8 cellular contexts compared by ENCODE assay signal in genomic region chr12:63821781-63822251, GRCh38. TPM values are rescaled to one million over a fixed set of nuclear protein-coding genes. Genes with fewer than 3 reads are reported as not detected.
DNase-seq lines count a peak whose midpoint lies in the region; ATAC-seq, FAIRE-seq and TF ChIP-seq lines count a peak whose summit lies in the region.

No MANE protein-coding gene starts in this region.

- peak overlapping the region; percentile 93 for H3K14ac ChIP-seq in IMR-90 (replicated peaks; ENCODE audit: low read depth, low read length)

- WGBS in IMR-90 (ENCODE audit: extremely low coverage in 2 of 2, insufficient read length in 1 of 2), 2 experiments: 22% methylated on average over 10 of the region's 38 CpGs; no CpG with 5 or more reads in 1 of the 2 experiments

- H3K23ac ChIP-seq in IMR-90 (ENCODE audit: low read depth, low read length): peak overlapping the region; percentile 85; the same call in 1 of the 2 replicates

- H4K20me1 ChIP-seq in IMR-90 (ENCODE audit: insufficient read depth, low read length) (no peaks in the 10 kb centered on the region), osteoblast (ENCODE audit: insufficient read depth, low read length) (no peaks in the 10 kb centered on the region)

- peaks cover 0 to 10% of the 10 kb centered on the region in 2 experiments; a peak in 2 of 4 replicates for H3K79me1 ChIP-seq in IMR-90 (ENCODE audit: low read depth in 1 of 2, low read length in 2 of 2)

- peak overlapping the region; percentile 87; the same call in 2 of the 3 replicates for H2BK15ac ChIP-seq in IMR-90 (ENCODE audit: low read depth, low read length)

- H3K27ac ChIP-seq in IMR-90 (ENCODE audit: insufficient read depth, low read length) (peak overlapping the region; percentile 83), epithelial cell of prostate (peak overlapping the region; percentile 6), osteoblast (ENCODE audit: low read depth, low read length) (peak overlapping the region; percentile 26)

- peak; percentile 72 for ATAC-seq in IMR-90 (ENCODE audit: low read depth)
- no peak for ATAC-seq in GM18511 (IDR thresholded peaks at IDR 0.05; ENCODE audit: unreplicated experiment)

- peaks cover 7% of the 10 kb centered on the region for H3K4me1 Mint-ChIP-seq in CD14-positive monocyte

- no peak for DNase-seq in CD14-positive monocyte (ENCODE audit: low spot score)
- peak; percentile 47 for DNase-seq in IMR-90
- no peak for DNase-seq in epithelial cell of prostate (ENCODE audit: low read depth, low spot score)
- DNase-seq in osteoblast (ENCODE audit: insufficient read length, low spot score, missing footprints): peak; percentile 69
- DNase-seq in middle frontal gyrus (ENCODE audit: extremely low spot score, low spot score): no peak
- no peak for DNase-seq in GM10248 (ENCODE audit: extremely low spot score)
- DNase-seq in HTR-8/SVneo (ENCODE audit: insufficient read length, low spot score): no peak

- CTCF ChIA-PET in IMR-90 (lab: Yijun Ruan, JAX): interaction anchor here (1.0 kb wide), 1 partner anchor 80 kb away, joined by 3 read pairs; no protein-coding TSS in a partner anchor
- CTCF ChIA-PET in GM10248 (lab: Yijun Ruan, JAX): no interaction called here

- peaks cover 5 to 16% (median 8%) of the 10 kb centered on the region in 3 donors for H3K27me3 Mint-ChIP-seq in CD14-positive monocyte (ENCODE audit: low read depth in 3 of 3)

- BruUV-seq in IMR-90 (replicated peaks; lab: Mats Ljungman, UMichigan): no TSS peak

- H3K4me3 ChIP-seq in IMR-90 (ENCODE audit: insufficient read depth, low read depth, low read length) (peak overlapping the region; percentile 49), osteoblast (ENCODE audit: insufficient read depth, low read length) (peak overlapping the region; percentile 72)

- H3K18ac ChIP-seq in IMR-90 (ENCODE audit: low read depth, low read length): peak overlapping the region; percentile 91

- H3K36me3 Mint-ChIP-seq in CD14-positive monocyte: no peaks in the 10 kb centered on the region

- H3K27ac Mint-ChIP-seq in CD14-positive monocyte: peak overlapping the region in 1 of 7 donors; percentile 57

- no peaks in the 10 kb centered on the region for H3K79me2 ChIP-seq in osteoblast (ENCODE audit: insufficient read depth, low read length)

- peak overlapping the region; percentile 93 for H2BK20ac ChIP-seq in IMR-90 (ENCODE audit: low read depth, low read length)

- peak overlapping the region; percentile 99 for H2BK120ac ChIP-seq in IMR-90 (ENCODE audit: low read depth, low read length)

- H3K4me2 ChIP-seq in IMR-90 (ENCODE audit: low read depth, low read length): peak overlapping the region; percentile 80
- peak overlapping the region; percentile 76 for H3K4me2 ChIP-seq in osteoblast (ENCODE audit: insufficient read depth, low read length)

- FAIRE-seq in HTR-8/SVneo (lab: Jason Lieb, UNC): no peak

- H4K8ac ChIP-seq in IMR-90 (ENCODE audit: low read depth in 2 of 2, low read length in 2 of 2): peak overlapping the region; percentile 82 to 97

- peak overlapping the region; percentile 48 for H3K9ac ChIP-seq in IMR-90 (ENCODE audit: low read depth, low read length)

- no peak for TF ChIP-seq CTCF in CD14-positive monocyte (IDR thresholded peaks at IDR 0.05)
- TF ChIP-seq CTCF in IMR-90 (conservative IDR thresholded peaks at IDR 0.05; ENCODE audit: low read depth, low read length): no peak
- TF ChIP-seq CTCF in osteoblast (IDR thresholded peaks at IDR 0.05; ENCODE audit: extremely low read depth, low read depth, low read length): no peak
- no peak for TF ChIP-seq CTCF in GM10248 (IDR thresholded peaks at IDR 0.05; ENCODE audit: control extremely low read depth, extremely low read depth, low read depth, missing control alignments)

- peak overlapping the region; percentile 98 for H3K4ac ChIP-seq in IMR-90 (ENCODE audit: low read depth, low read length)

- dilution Hi-C loops in IMR-90 (cut with HindIII; ENCODE audit: low sequenced_read_pairs, unreplicated experiment): no loop called here

- POLR2A ChIA-PET in IMR-90 (lab: Charles Lee; ENCODE audit: unreplicated experiment): no interaction called here
- POLR2A ChIA-PET in GM10248 (lab: Yijun Ruan, JAX): no interaction called here

- intact Hi-C loops in CD14-positive monocyte (cut with micrococcal nuclease): no loop called here
- intact Hi-C loops in IMR-90 (cut with micrococcal nuclease): loop anchor here (1.0 kb wide), 1 partner anchor 42 kb away; no protein-coding TSS in a partner anchor

- H3K9me3 Mint-ChIP-seq in CD14-positive monocyte: peaks cover 6 to 15% (median 10%) of the 10 kb centered on the region in 7 donors

- peaks cover 13% of the 10 kb centered on the region; the same call in 1 of the 2 replicates for H3K9me1 ChIP-seq in IMR-90 (ENCODE audit: insufficient read depth, low read length)

- H3K36me3 ChIP-seq in IMR-90 (ENCODE audit: control insufficient read depth, insufficient read depth, low read length) (no peaks in the 10 kb centered on the region), osteoblast (ENCODE audit: insufficient read depth, low read length) (no peaks in the 10 kb centered on the region)

- H3K27me3 ChIP-seq in IMR-90 (ENCODE audit: control insufficient read depth, insufficient read depth, low read length) (no peaks in the 10 kb centered on the region), osteoblast (ENCODE audit: insufficient read depth, low read length) (no peaks in the 10 kb centered on the region)

- H2BK5ac ChIP-seq in IMR-90 (ENCODE audit: low read depth, low read length, poor library complexity, severe bottlenecking): peak overlapping the region; percentile 94

- no peak for TF ChIP-seq RAD21 in IMR-90 (IDR thresholded peaks at IDR 0.05; ENCODE audit: low read length)

- H2AK9ac ChIP-seq in IMR-90 (replicated peaks; ENCODE audit: low read depth, low read length, poor library complexity): peak overlapping the region; percentile 96

- H3K4me3 Mint-ChIP-seq in CD14-positive monocyte: peak overlapping the region; percentile 78 to 89

- in situ Hi-C loops in IMR-90 (cut with MboI; ENCODE audit: low sequenced_read_pairs): no loop called here

- peaks cover 3% of the 10 kb centered on the region; the same call in 1 of the 2 replicates for H3K9me3 ChIP-seq in IMR-90 (ENCODE audit: control insufficient read depth, insufficient read depth, low read length)
- no peaks in the 10 kb centered on the region for H3K9me3 ChIP-seq in osteoblast (ENCODE audit: low read depth, low read length)

- peak overlapping the region; percentile 98 for H4K91ac ChIP-seq in IMR-90 (ENCODE audit: insufficient read depth, low read depth, low read length)

- H2AFZ ChIP-seq in IMR-90 (replicated peaks; ENCODE audit: low read length, poor library complexity) (peak overlapping the region; percentile 98), osteoblast (ENCODE audit: low read length) (peak overlapping the region; percentile 87)

- TF ChIP-seq POLR2A in IMR-90 (IDR thresholded peaks at IDR 0.05; ENCODE audit: low read depth, low read length): no peak

- H4K5ac ChIP-seq in IMR-90 (ENCODE audit: low read depth, low read length): peak overlapping the region; percentile 95

- H3K4me1 ChIP-seq in IMR-90 (ENCODE audit: control insufficient read depth, insufficient read depth, low read length): peaks cover 8% of the 10 kb centered on the region
- no peaks in the 10 kb centered on the region for H3K4me1 ChIP-seq in osteoblast (ENCODE audit: insufficient read depth, low read length)

- H2AK5ac ChIP-seq in IMR-90 (ENCODE audit: low read depth, low read length): peak overlapping the region; percentile 15; the same call in 1 of the 2 replicates

- H3K56ac ChIP-seq in IMR-90 (ENCODE audit: extremely low read depth, insufficient read depth, low read length): peak overlapping the region; percentile 41

TF ChIP-seq in IMR-90, 13 proteins besides CTCF, POLR2A, EP300 and RAD21 (continues in another document):
- TF ChIP-seq SMC3 (IDR thresholded peaks at IDR 0.05; ENCODE audit: low read depth, low read length) (no peak), FOS (IDR thresholded peaks at IDR 0.05; ENCODE audit: low read depth, low read length) (no peak), CEBPB (IDR thresholded peaks at IDR 0.05; ENCODE audit: low read depth, low read length) (no peak), USF2 (IDR thresholded peaks at IDR 0.05; ENCODE audit: low read depth, low read length) (no peak), NFE2L2 (IDR thresholded peaks at IDR 0.05; ENCODE audit: low read depth, low read length) (no peak), MAFK (IDR thresholded peaks at IDR 0.05; ENCODE audit: low read depth, low read length) (no peak), CHD1 (IDR thresholded peaks at IDR 0.05; ENCODE audit: low read depth, low read length) (no peak), MAZ (IDR thresholded peaks at IDR 0.05; ENCODE audit: borderline replicate concordance, low read depth, low read length) (no peak), BHLHE40 (IDR thresholded peaks at IDR 0.05; ENCODE audit: low read depth, low read length) (no peak)
- TF ChIP-seq, protein P1, sequence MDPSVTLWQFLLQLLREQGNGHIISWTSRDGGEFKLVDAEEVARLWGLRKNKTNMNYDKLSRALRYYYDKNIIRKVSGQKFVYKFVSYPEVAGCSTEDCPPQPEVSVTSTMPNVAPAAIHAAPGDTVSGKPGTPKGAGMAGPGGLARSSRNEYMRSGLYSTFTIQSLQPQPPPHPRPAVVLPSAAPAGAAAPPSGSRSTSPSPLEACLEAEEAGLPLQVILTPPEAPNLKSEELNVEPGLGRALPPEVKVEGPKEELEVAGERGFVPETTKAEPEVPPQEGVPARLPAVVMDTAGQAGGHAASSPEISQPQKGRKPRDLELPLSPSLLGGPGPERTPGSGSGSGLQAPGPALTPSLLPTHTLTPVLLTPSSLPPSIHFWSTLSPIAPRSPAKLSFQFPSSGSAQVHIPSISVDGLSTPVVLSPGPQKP (IDR thresholded peaks at IDR 0.05; ENCODE audit: borderline replicate concordance, low read depth, low read length): no peak

RNA-seq across cellular contexts. Expression of gene SRGAP1, which starts 22.7 kb away (rescaled TPM):
- polyA plus RNA-seq in CD14-positive monocyte: under 1 TPM; 0.05 to 0.07 TPM
- 10.0 and 14.4 TPM in 2 replicates for total RNA-seq in IMR-90 (2012; rRNA removed)
- 10.2 and 11.0 TPM in 2 replicates for polyA plus RNA-seq in IMR-90 (2012; rRNA removed)
- polyA plus RNA-seq in IMR-90 (2012; cell fraction: cytosol; rRNA removed): 3.7 and 5.3 TPM in 2 replicates
- polyA plus RNA-seq in IMR-90 (2012; cell fraction: nucleus; rRNA removed; ENCODE audit: low replicate concordance): 29.1 and 33.8 TPM in 2 replicates
- 24.8 and 26.1 TPM in 2 replicates for total RNA-seq in osteoblast

RNA-seq across cellular contexts. Expression of gene RXYLT1, which starts 42.1 kb away (rescaled TPM):
- polyA plus RNA-seq in CD14-positive monocyte (1 to 10 TPM; 6.5 TPM), IMR-90 (2012; rRNA removed) (8.8 and 9.5 TPM in 2 replicates)
- total RNA-seq in IMR-90 (2012; rRNA removed) (9.0 and 9.7 TPM in 2 replicates), osteoblast (14.5 and 16.5 TPM in 2 replicates)
- polyA plus RNA-seq in IMR-90 (2012; cell fraction: cytosol; rRNA removed): 3.1 and 4.3 TPM in 2 replicates
- 2.4 and 7.9 TPM in 2 replicates for polyA plus RNA-seq in IMR-90 (2012; cell fraction: nucleus; rRNA removed; ENCODE audit: low replicate concordance)

Comparison
In these comparisons a context has a peak if more than half of its experiments do, and no peak if none do; other contexts are left out.
1. DNase-seq: peak in IMR-90 (single experiment) and osteoblast (single experiment); none in CD14-positive monocyte (single experiment), epithelial cell of prostate (single experiment), middle frontal gyrus (single experiment), GM10248 (single experiment) and HTR-8/SVneo (single experiment).
2. H3K27ac ChIP-seq: peak in every context shown above with its lines; median percentile 83 in IMR-90; 26 in osteoblast; 6 in epithelial cell of prostate.